In genomic region chr20:43186312-43186711, GRCh38 we compare ENCODE assay signal across 25 cellular contexts. TPM values are rescaled to one million over a fixed set of nuclear protein-coding genes. Genes with fewer than 3 reads are reported as not detected.
"Had no signal": no experiment of that assay in that cellular context is flagged by ENCODE, and none has a peak within 500 bp of the region (broad histone marks: within the 10 kb centered on the region; RNA-seq: fewer than 3 reads in every experiment).

No MANE protein-coding gene starts in this region.

- H3K9me3 ChIP-seq: SK-N-SH had no signal

- DNase-seq: IMR-90, Kasumi-1, KG1, MM.1S, NCI-H1092 treated with DMSO at 0.1 percent for 48 hours, NCI-H1436, NCI-H187, NCI-H2029, NCI-H2081 treated with DMSO at 0.1 percent for 48 hours, NCI-H2171, NCI-H226, NCI-H446, NCI-H510A, NCI-H524 treated with DMSO at 0.1 percent for 48 hours, NCI-H82, PC-3, SHP77, SK-N-SH, SW 1271, T-cell had no signal

- H3K4me2 ChIP-seq: SK-N-SH had no signal

- H3K9me2 ChIP-seq: SK-N-SH had no signal

- H3K9ac ChIP-seq: SK-N-SH had no signal

- H3K27ac ChIP-seq: RWPE1 had no signal

RNA-seq across cellular contexts. Expression of gene PTPRT, which starts 3.4 kb away (rescaled TPM):
- total RNA-seq: HT-29, IMR-90, M059J, OCI-LY7, PC-3, SK-MEL-5, T-cell had no signal
- polyA plus RNA-seq: IMR-90, SK-N-SH had no signal
